In genomic region chr10:59383908-59384307, GRCh38 we compare ENCODE assay signal across 15 cellular contexts. TPM values are rescaled to one million over a fixed set of nuclear protein-coding genes. Genes with fewer than 3 reads are reported as not detected.
DNase-seq lines count a peak whose midpoint lies in the region; ATAC-seq, FAIRE-seq and TF ChIP-seq lines count a peak whose summit lies in the region.
"Had no signal": no experiment of that assay in that cellular context is flagged by ENCODE, and none has a peak within 500 bp of the region (broad histone marks: within the 10 kb centered on the region; RNA-seq: fewer than 3 reads in every experiment).

No MANE protein-coding gene starts in this region.

- POLR2A ChIA-PET in CD4-positive, alpha-beta memory T cell (lab: Charles Lee; ENCODE audit: partially characterized antibody), result no interaction called here
- POLR2A ChIA-PET in OCI-LY7 (lab: Charles Lee), result no interaction called here

- ATAC-seq in thoracic aorta (ENCODE audit: insufficient number of reproducible peaks, low FRiP score, low read depth), result no peak

- H3K27me3 ChIP-seq in astrocyte (ENCODE audit: insufficient read depth, low read length), result no peaks in the 10 kb centered on the region
- H3K27me3 ChIP-seq in esophagus muscularis mucosa, result no peaks in the 10 kb centered on the region
- peaks cover 54% of the 10 kb centered on the region for H3K27me3 ChIP-seq in neural progenitor cell
- H3K27me3 ChIP-seq in thoracic aorta (replicated peaks; ENCODE audit: insufficient read depth), result no peaks in the 10 kb centered on the region
- no peaks in the 10 kb centered on the region for H3K27me3 ChIP-seq in CD4-positive, alpha-beta memory T cell (ENCODE audit: insufficient read depth, low read length)
- H3K27me3 ChIP-seq: MG63 had no signal

- H3K9me3 ChIP-seq in astrocyte (ENCODE audit: insufficient read depth, low read depth, low read length) (no peaks in the 10 kb centered on the region), esophagus muscularis mucosa (no peaks in the 10 kb centered on the region), neural progenitor cell (ENCODE audit: low read depth) (no peaks in the 10 kb centered on the region), thoracic aorta (no peaks in the 10 kb centered on the region), OCI-LY7 (ENCODE audit: low read length) (no peaks in the 10 kb centered on the region)
- H3K9me3 ChIP-seq in CD4-positive, alpha-beta memory T cell (ENCODE audit: control insufficient read depth in 1 of 2, low read length in 2 of 2), result no peaks in the 10 kb centered on the region

- peak overlapping the region; percentile 48 for H3K27ac Mint-ChIP-seq in astrocyte (ENCODE audit: unreplicated experiment)
- no peak overlapping the region for H3K27ac Mint-ChIP-seq in neural progenitor cell
- no peak overlapping the region for H3K27ac Mint-ChIP-seq in CD4-positive, alpha-beta memory T cell

- H3K9ac ChIP-seq in astrocyte (ENCODE audit: low read length) (no peak overlapping the region), neural progenitor cell (no peak overlapping the region)

- no peaks in the 10 kb centered on the region for H3K79me2 ChIP-seq in astrocyte (ENCODE audit: insufficient read depth, low read length)
- no peaks in the 10 kb centered on the region for H3K79me2 ChIP-seq in neural progenitor cell (ENCODE audit: low read depth)
- H3K79me2 ChIP-seq in OCI-LY7 (ENCODE audit: insufficient read depth, low read depth, low read length), result no peaks in the 10 kb centered on the region

- TF ChIP-seq CTCF in astrocyte (IDR thresholded peaks at IDR 0.05; ENCODE audit: insufficient read depth, low read depth, low read length) (no peak), esophagus muscularis mucosa (IDR thresholded peaks at IDR 0.05) (no peak), neural progenitor cell (IDR thresholded peaks at IDR 0.05) (no peak), thoracic aorta (IDR thresholded peaks at IDR 0.05) (no peak), OCI-LY7 (conservative IDR thresholded peaks at IDR 0.05; ENCODE audit: low read length) (no peak)

- CTCF ChIA-PET in CD4-positive, alpha-beta memory T cell (lab: Charles Lee; ENCODE audit: partially characterized antibody), result no interaction called here
- CTCF ChIA-PET in OCI-LY7 (lab: Charles Lee; ENCODE audit: unreplicated experiment), result no interaction called here

- BruUV-seq in OCI-LY7 (replicated peaks; lab: Mats Ljungman, UMichigan), result no TSS peak

- H3K9me2 ChIP-seq in OCI-LY7 (ENCODE audit: insufficient read depth, low read length), result no peaks in the 10 kb centered on the region

- no peak for DNase-seq in astrocyte (ENCODE audit: low read depth)
- DNase-seq in esophagus muscularis mucosa (ENCODE audit: extremely low spot score), result no peak
- DNase-seq in neural progenitor cell (ENCODE audit: low spot score), result no peak
- no peak for DNase-seq in thoracic aorta (ENCODE audit: low spot score)
- no peak for DNase-seq in urothelium cell line (ENCODE audit: low spot score)
- no peak for DNase-seq in activated CD8-positive, alpha-beta memory T cell treated with anti-CD3 and anti-CD28 coated beads for 24 hours
- no peak for DNase-seq in CD4-positive, alpha-beta memory T cell
- DNase-seq in OCI-LY7 (ENCODE audit: low spot score), result no peak
- DNase-seq: Karpas-422, MG63, NCI-H1092 treated with DMSO at 0.1 percent for 48 hours, NCI-H2081 treated with DMSO at 0.1 percent for 48 hours, NCI-H510A treated with DMSO at 0.1 percent for 48 hours, NCI-H82, PC-9 had no signal

- no peak overlapping the region for H3K27ac ChIP-seq in astrocyte (ENCODE audit: low read depth, low read length)
- H3K27ac ChIP-seq in esophagus muscularis mucosa (replicated peaks in 1 of 4), result peak overlapping the region; percentile 53 to 66 (median 64)
- no peak overlapping the region for H3K27ac ChIP-seq in neural progenitor cell
- H3K27ac ChIP-seq in thoracic aorta, result peak overlapping the region; percentile 75 to 80
- no peak overlapping the region for H3K27ac ChIP-seq in CD4-positive, alpha-beta memory T cell (ENCODE audit: low read depth, low read length)
- H3K27ac ChIP-seq in OCI-LY7 (ENCODE audit: low read depth, low read length, poor library complexity, severe bottlenecking), result no peak overlapping the region
- H3K27ac ChIP-seq: PC-9 had no signal

- intact Hi-C loops in esophagus muscularis mucosa (cut with DNase I) (loop anchor here (10.0 kb wide), 1 partner anchor 201 kb away; no protein-coding TSS in a partner anchor), OCI-LY7 (cut with micrococcal nuclease; ENCODE audit: unreplicated experiment) (no loop called here)
- intact Hi-C loops in CD4-positive, alpha-beta memory T cell (cut with micrococcal nuclease), result no loop called here

- no peak for TF ChIP-seq POLR2A in esophagus muscularis mucosa (IDR thresholded peaks at IDR 0.05; ENCODE audit: low read depth)

- H3K4me1 ChIP-seq in astrocyte (ENCODE audit: insufficient read depth, low read length) (peaks cover 34% of the 10 kb centered on the region), esophagus muscularis mucosa (peaks cover 0 to 29% (median 15%) of the 10 kb centered on the region in 4 donors), neural progenitor cell (peaks cover 24% of the 10 kb centered on the region), thoracic aorta (ENCODE audit: control insufficient read depth in 1 of 2, low read depth in 2 of 2) (peaks cover 16 to 42% of the 10 kb centered on the region in 2 donors), OCI-LY7 (ENCODE audit: insufficient read depth, low read length, poor library complexity, severe bottlenecking) (no peaks in the 10 kb centered on the region)
- no peaks in the 10 kb centered on the region for H3K4me1 ChIP-seq in CD4-positive, alpha-beta memory T cell (ENCODE audit: insufficient read depth, low read length)

- FAIRE-seq in astrocyte (lab: Jason Lieb, UNC) (no peak), urothelium cell line (lab: Jason Lieb, UNC) (no peak)

- no peak overlapping the region for H3K4me3 Mint-ChIP-seq in astrocyte (ENCODE audit: unreplicated experiment)
- H3K4me3 Mint-ChIP-seq in neural progenitor cell, result no peak overlapping the region
- no peak overlapping the region for H3K4me3 Mint-ChIP-seq in CD4-positive, alpha-beta memory T cell

- H3F3A ChIP-seq in neural progenitor cell (ENCODE audit: low read depth), result peaks cover 7% of the 10 kb centered on the region

- no peaks in the 10 kb centered on the region for H3K36me3 ChIP-seq in astrocyte (ENCODE audit: insufficient read depth, low read length)
- H3K36me3 ChIP-seq in esophagus muscularis mucosa, result no peaks in the 10 kb centered on the region
- no peaks in the 10 kb centered on the region for H3K36me3 ChIP-seq in neural progenitor cell
- H3K36me3 ChIP-seq in thoracic aorta, result no peaks in the 10 kb centered on the region
- no peaks in the 10 kb centered on the region for H3K36me3 ChIP-seq in CD4-positive, alpha-beta memory T cell (ENCODE audit: insufficient read depth, low read length)
- no peaks in the 10 kb centered on the region for H3K36me3 ChIP-seq in OCI-LY7 (ENCODE audit: insufficient read depth, low read length)
- H3K36me3 ChIP-seq: MG63 had no signal

- no peak for TF ChIP-seq EP300 in esophagus muscularis mucosa (IDR thresholded peaks at IDR 0.05)

- H3K4me2 ChIP-seq in astrocyte (ENCODE audit: low read length) (no peak overlapping the region), neural progenitor cell (peak overlapping the region; percentile 19), OCI-LY7 (ENCODE audit: low read length) (no peak overlapping the region)
- H3K4me2 ChIP-seq: PC-9 had no signal

- H3K4me1 Mint-ChIP-seq in astrocyte (ENCODE audit: low read depth, unreplicated experiment) (peaks cover 40% of the 10 kb centered on the region), neural progenitor cell (peaks cover 10% of the 10 kb centered on the region)
- no peaks in the 10 kb centered on the region for H3K4me1 Mint-ChIP-seq in CD4-positive, alpha-beta memory T cell

- no peak overlapping the region for H2AFZ ChIP-seq in astrocyte (ENCODE audit: low read depth, low read length)
- H2AFZ ChIP-seq in neural progenitor cell (replicated peaks), result no peak overlapping the region
- H2AFZ ChIP-seq in OCI-LY7 (ENCODE audit: low read length), result no peak overlapping the region
- H2AFZ ChIP-seq: PC-9 had no signal

- H3K4me3 ChIP-seq in astrocyte (ENCODE audit: insufficient read depth, low read depth, low read length) (no peak overlapping the region), esophagus muscularis mucosa (no peak overlapping the region), neural progenitor cell (no peak overlapping the region), thoracic aorta (no peak overlapping the region), OCI-LY7 (ENCODE audit: low read depth, low read length, poor library complexity, severe bottlenecking) (no peak overlapping the region)
- H3K4me3 ChIP-seq in CD4-positive, alpha-beta memory T cell (ENCODE audit: low read length in 2 of 2), result no peak overlapping the region
- H3K4me3 ChIP-seq: MG63, PC-9 had no signal

- H3K27me3 Mint-ChIP-seq in astrocyte (ENCODE audit: low read depth, unreplicated experiment), result no peaks in the 10 kb centered on the region
- peaks cover 4% of the 10 kb centered on the region for H3K27me3 Mint-ChIP-seq in neural progenitor cell (ENCODE audit: insufficient read depth, low read depth)
- H3K27me3 Mint-ChIP-seq in CD4-positive, alpha-beta memory T cell, result no peaks in the 10 kb centered on the region

- 90% methylated on average over 3 of the region's 3 CpGs for WGBS in esophagus muscularis mucosa

- H4K20me1 ChIP-seq in astrocyte (ENCODE audit: insufficient read depth, low read length) (no peaks in the 10 kb centered on the region), neural progenitor cell (ENCODE audit: low read depth) (peaks cover 2% of the 10 kb centered on the region), OCI-LY7 (ENCODE audit: insufficient read depth, low read length) (no peaks in the 10 kb centered on the region)

- H3K9me3 Mint-ChIP-seq in astrocyte (ENCODE audit: unreplicated experiment) (no peaks in the 10 kb centered on the region), neural progenitor cell (no peaks in the 10 kb centered on the region)
- peaks cover 0 to 2% (median 0%) of the 10 kb centered on the region in 8 donors for H3K9me3 Mint-ChIP-seq in CD4-positive, alpha-beta memory T cell

- no peaks in the 10 kb centered on the region for H3K36me3 Mint-ChIP-seq in astrocyte (ENCODE audit: low read depth, unreplicated experiment)
- no peaks in the 10 kb centered on the region for H3K36me3 Mint-ChIP-seq in neural progenitor cell
- H3K36me3 Mint-ChIP-seq in CD4-positive, alpha-beta memory T cell, result no peaks in the 10 kb centered on the region

RNA-seq across cellular contexts. Expression of gene FAM13C, which starts 21.6 kb away (rescaled TPM):
- total RNA-seq in astrocyte (8.7 and 9.3 TPM in 2 replicates), esophagus muscularis mucosa (10 to 100 TPM; 45.1 to 62.9 (median 53.1) TPM), neural progenitor cell (ENCODE audit: low replicate concordance) (2.3 and 3.1 TPM in 2 replicates), thoracic aorta (10 to 100 TPM; 20.4 to 30.9 TPM), OCI-LY7 (2022) (not detected in 2 replicates)
- not detected for total RNA-seq in CD4-positive, alpha-beta memory T cell
- not detected for polyA plus RNA-seq in CD4-positive, alpha-beta memory T cell
- not detected in 2 replicates for total RNA-seq in OCI-LY7 (2014; rRNA removed; shearing (Covaris generic))
- total RNA-seq: PC-9 had no signal

Comparison
In these comparisons a context has a peak if more than half of its experiments do, and no peak if none do; other contexts are left out.
1. H3K27ac ChIP-seq: peak in esophagus muscularis mucosa (4 of 4) and thoracic aorta (2 of 2); none in astrocyte (single experiment), neural progenitor cell (single experiment), CD4-positive, alpha-beta memory T cell (single experiment) and OCI-LY7 (single experiment).